In genomic region chr12:111595341-111595835, GRCh38 we compare ENCODE assay signal across 8 cellular contexts. TPM values are rescaled to one million over a fixed set of nuclear protein-coding genes. Genes with fewer than 3 reads are reported as not detected.
DNase-seq lines count a peak whose midpoint lies in the region; ATAC-seq and TF ChIP-seq lines count a peak whose summit lies in the region.
"Not testable (repeated sequence)": the region's sequence is repeated elsewhere in the genome, so short reads cannot be mapped to it uniquely, and the experiment has no call there.

No MANE protein-coding gene starts in this region.

- not testable (repeated sequence) for H3K9me2 ChIP-seq in HCT116 (ENCODE audit: insufficient read depth); PC-9 (ENCODE audit: insufficient read depth)

- H3K27me3 Mint-ChIP-seq in activated T-cell treated with anti-CD3 and anti-CD28 coated beads, Interleukin-2, amount 50 U/mL, for 72 hours (ENCODE audit: low read depth); MCF 10A (ENCODE audit: insufficient read depth, unreplicated experiment); neural progenitor cell (ENCODE audit: insufficient read depth, low read depth): not testable (repeated sequence)

- peak overlapping the region in 1 of 10 experiments; percentile 12; a peak in 1 of 20 replicates for H3K4me3 ChIP-seq in BLaER1 treated with 17β-estradiol and CSF1 and Interleukin-3, amounts not matched to agents 10 nM and 100 nM
- not testable (repeated sequence) for H3K4me3 ChIP-seq in HCT116 (replicated peaks in 1 of 2; ENCODE audit: low read depth in 1 of 2, low read length in 2 of 2); PC-9; neural progenitor cell
- H3K4me3 ChIP-seq in gastroesophageal sphincter (peak overlapping the region in 1 of 2 donors; percentile 1), thoracic aorta (peak overlapping the region; percentile 6)

- POLR2A ChIA-PET in HCT116 (lab: Charles Lee); PC-9 (lab: Charles Lee; ENCODE audit: unreplicated experiment): not testable (repeated sequence)
- POLR2A ChIA-PET in MCF 10A (lab: Yijun Ruan, JAX), result interaction anchor here (1.0 to 2.6 kb wide), 4 partner anchors 9 to 246 kb away, joined by 4 to 18 read pairs (median 5); partner anchors contain the start of genes ACAD10, BRAP and MAPKAPK5

- not testable (repeated sequence) for ATAC-seq in HCT116; activated T-cell treated with anti-CD3 and anti-CD28 coated beads, Interleukin-2, amount 50 U/mL, for 72 hours (replicated peaks in 1 of 2); gastroesophageal sphincter; thoracic aorta (ENCODE audit: insufficient number of reproducible peaks, low FRiP score, low read depth)

- H3K27me3 ChIP-seq in BLaER1 treated with 17β-estradiol and CSF1 and Interleukin-3, amounts not matched to agents 10 nM and 100 nM; HCT116 (ENCODE audit: insufficient read depth, low read length); PC-9 (ENCODE audit: insufficient read depth, low read depth); gastroesophageal sphincter; neural progenitor cell; thoracic aorta (replicated peaks; ENCODE audit: insufficient read depth): not testable (repeated sequence)

- peaks cover 72 to 82% (median 76%) of the 10 kb centered on the region in 11 experiments for H4K20me1 ChIP-seq in BLaER1 treated with 17β-estradiol and CSF1 and Interleukin-3, amounts not matched to agents 10 nM and 100 nM
- H4K20me1 ChIP-seq in HCT116 (ENCODE audit: insufficient read depth) (peaks cover 28% of the 10 kb centered on the region; the same call in 1 of the 2 replicates), PC-9 (ENCODE audit: insufficient read depth) (peaks cover 74% of the 10 kb centered on the region), neural progenitor cell (ENCODE audit: low read depth) (peaks cover 79% of the 10 kb centered on the region)

- H3F3A ChIP-seq in PC-9 (ENCODE audit: insufficient read depth, low read depth), result peaks cover 16% of the 10 kb centered on the region
- H3F3A ChIP-seq in neural progenitor cell (ENCODE audit: low read depth), result peaks cover 29% of the 10 kb centered on the region

- not testable (repeated sequence) for TF ChIP-seq RAD21 in HCT116 (IDR thresholded peaks at IDR 0.05; ENCODE audit: low read depth)

- H3K4me3 Mint-ChIP-seq in activated T-cell treated with anti-CD3 and anti-CD28 coated beads, Interleukin-2, amount 50 U/mL, for 72 hours, result peak overlapping the region; percentile 6 to 44
- H3K4me3 Mint-ChIP-seq in MCF 10A (ENCODE audit: unreplicated experiment) (peak overlapping the region; percentile 84), neural progenitor cell (peak overlapping the region; percentile 99)

- TF ChIP-seq POLR2A in HCT116 (IDR thresholded peaks at IDR 0.05; ENCODE audit: borderline replicate concordance, extremely low read depth, insufficient read depth, insufficient read length); gastroesophageal sphincter (IDR thresholded peaks at IDR 0.05): not testable (repeated sequence)

- H3K36me3 Mint-ChIP-seq in activated T-cell treated with anti-CD3 and anti-CD28 coated beads, Interleukin-2, amount 50 U/mL, for 72 hours (ENCODE audit: insufficient read depth in 2 of 2); neural progenitor cell: not testable (repeated sequence)
- H3K36me3 Mint-ChIP-seq in MCF 10A (ENCODE audit: insufficient read depth, unreplicated experiment), result peaks cover 11% of the 10 kb centered on the region

- TF ChIP-seq CTCF in HCT116 (IDR thresholded peaks at IDR 0.05 in 2 of 3, conservative IDR thresholded peaks at IDR 0.05 in 1 of 3; ENCODE audit: borderline replicate concordance in 1 of 3, insufficient read depth in 1 of 3, low read depth in 2 of 3, low read length in 2 of 3); PC-9 (conservative IDR thresholded peaks at IDR 0.05); MCF 10A (IDR thresholded peaks at IDR 0.05; ENCODE audit: unreplicated experiment); gastroesophageal sphincter (IDR thresholded peaks at IDR 0.05); neural progenitor cell (IDR thresholded peaks at IDR 0.05); thoracic aorta (IDR thresholded peaks at IDR 0.05): not testable (repeated sequence)

- not testable (repeated sequence) for H3K27ac ChIP-seq in BLaER1 treated with 17β-estradiol and CSF1 and Interleukin-3, amounts not matched to agents 10 nM and 100 nM; HCT116 (ENCODE audit: low read depth, low read length); PC-9; neural progenitor cell
- peak overlapping the region in 3 of 4 donors; percentile 35 to 97 (median 96) for H3K27ac ChIP-seq in gastroesophageal sphincter
- H3K27ac ChIP-seq in thoracic aorta, result peak overlapping the region in 1 of 2 donors; percentile 94

- H3K9ac ChIP-seq in BLaER1 treated with 17β-estradiol and CSF1 and Interleukin-3, amounts not matched to agents 10 nM and 100 nM, result peak overlapping the region in 7 of 11 experiments; percentile 15 to 99 (median 99); a peak in 7 of 22 replicates
- not testable (repeated sequence) for H3K9ac ChIP-seq in HCT116 (ENCODE audit: low read length); neural progenitor cell

- intact Hi-C loops in HCT116 (cut with micrococcal nuclease); MCF 10A (cut with micrococcal nuclease): not testable (repeated sequence)
- intact Hi-C loops in PC-9 (cut with micrococcal nuclease; ENCODE audit: unreplicated experiment), result loop anchor here (10.0 kb wide), 1 partner anchor 61 kb away; no protein-coding TSS in a partner anchor

- RAD21 ChIA-PET in HCT116 (lab: Charles Lee; ENCODE audit: low non-redundant PET in 1 of 2, low total read pairs in 2 of 2, uncharacterized antibody in 2 of 2, unreplicated experiment in 2 of 2), result not testable (repeated sequence)

- peaks cover 43% of the 10 kb centered on the region for H3K4me1 Mint-ChIP-seq in activated T-cell treated with anti-CD3 and anti-CD28 coated beads, Interleukin-2, amount 50 U/mL, for 72 hours (ENCODE audit: low read depth)
- H3K4me1 Mint-ChIP-seq in MCF 10A (ENCODE audit: insufficient read depth, unreplicated experiment) (peaks cover 20% of the 10 kb centered on the region), neural progenitor cell (peaks cover 30% of the 10 kb centered on the region)

- H2AFZ ChIP-seq in HCT116 (ENCODE audit: low read depth, low read length, poor library complexity, severe bottlenecking); PC-9; neural progenitor cell (replicated peaks): not testable (repeated sequence)

- H3K4me1 ChIP-seq in BLaER1 treated with 17β-estradiol and CSF1 and Interleukin-3, amounts not matched to agents 10 nM and 100 nM, result peaks cover 25 to 45% (median 33%) of the 10 kb centered on the region in 10 experiments
- peaks cover 15 to 33% of the 10 kb centered on the region in 2 experiments for H3K4me1 ChIP-seq in HCT116 (ENCODE audit: control insufficient read depth in 1 of 2, insufficient read depth in 2 of 2, low read length in 2 of 2)
- H3K4me1 ChIP-seq in PC-9 (replicated peaks; ENCODE audit: insufficient read depth), result peaks cover 35% of the 10 kb centered on the region
- H3K4me1 ChIP-seq in gastroesophageal sphincter, result peaks cover 0 to 77% (median 21%) of the 10 kb centered on the region in 3 donors
- peaks cover 18% of the 10 kb centered on the region for H3K4me1 ChIP-seq in neural progenitor cell
- peaks cover 15 to 49% of the 10 kb centered on the region in 2 donors for H3K4me1 ChIP-seq in thoracic aorta (ENCODE audit: control insufficient read depth in 1 of 2, low read depth in 2 of 2)

- TF ChIP-seq EP300 in gastroesophageal sphincter (IDR thresholded peaks at IDR 0.05), result not testable (repeated sequence)

- peaks cover 0 to 13% (median 6%) of the 10 kb centered on the region in 11 experiments; a peak in 8 of 22 replicates for H3K36me3 ChIP-seq in BLaER1 treated with 17β-estradiol and CSF1 and Interleukin-3, amounts not matched to agents 10 nM and 100 nM
- H3K36me3 ChIP-seq in HCT116 (ENCODE audit: control insufficient read depth in 1 of 2, insufficient read depth in 2 of 2, low read length in 2 of 2); PC-9 (ENCODE audit: low read depth); gastroesophageal sphincter; neural progenitor cell; thoracic aorta: not testable (repeated sequence)

- peaks cover 80% of the 10 kb centered on the region for H3K79me2 ChIP-seq in HCT116 (ENCODE audit: insufficient read depth, low read length)
- H3K79me2 ChIP-seq in PC-9 (ENCODE audit: low read depth), result peaks cover 81% of the 10 kb centered on the region
- peaks cover 89% of the 10 kb centered on the region for H3K79me2 ChIP-seq in neural progenitor cell (ENCODE audit: low read depth)

- H3K4me2 ChIP-seq in BLaER1 treated with 17β-estradiol and CSF1 and Interleukin-3, amounts not matched to agents 10 nM and 100 nM, result peak overlapping the region; percentile 81 to 98 (median 91)
- peak overlapping the region; percentile 88; the same call in 1 of the 2 replicates for H3K4me2 ChIP-seq in HCT116 (ENCODE audit: low read length)
- peak overlapping the region; percentile 94 for H3K4me2 ChIP-seq in PC-9
- H3K4me2 ChIP-seq in neural progenitor cell, result not testable (repeated sequence)

- H3K9me3 Mint-ChIP-seq in activated T-cell treated with anti-CD3 and anti-CD28 coated beads, Interleukin-2, amount 50 U/mL, for 72 hours; MCF 10A (ENCODE audit: unreplicated experiment); neural progenitor cell: not testable (repeated sequence)

- DNase-seq in HCT116 (ENCODE audit: low read depth, low spot score); PC-9; activated T-cell treated with anti-CD3 and anti-CD28 coated beads, Interleukin-2, amount 50 U/mL, for 72 hours; MCF 10A (ENCODE audit: unreplicated experiment); neural progenitor cell (ENCODE audit: low spot score); thoracic aorta (ENCODE audit: low spot score): not testable (repeated sequence)

- CTCF ChIA-PET in HCT116 (lab: Charles Lee), result not testable (repeated sequence)
- CTCF ChIA-PET in PC-9 (lab: Charles Lee), result interaction anchor here (0.6 kb wide), 1 partner anchor 72 kb away, joined by 5 read pairs; no protein-coding TSS in a partner anchor
- CTCF ChIA-PET in MCF 10A (lab: Yijun Ruan, JAX), result interaction anchor here (0.6 kb wide), 1 partner anchor 66 kb away, joined by 3 read pairs; no protein-coding TSS in a partner anchor

- 40 to 70% methylated on average over 6 to 13 of the region's 15 CpGs for WGBS in gastroesophageal sphincter (ENCODE audit: low coverage in 1 of 2), 2 donors

- not testable (repeated sequence) for H3K27ac Mint-ChIP-seq in activated T-cell treated with anti-CD3 and anti-CD28 coated beads, Interleukin-2, amount 50 U/mL, for 72 hours; neural progenitor cell
- peak overlapping the region; percentile 61 for H3K27ac Mint-ChIP-seq in MCF 10A (ENCODE audit: low read depth, unreplicated experiment)

- not testable (repeated sequence) for H3K9me3 ChIP-seq in BLaER1 treated with 17β-estradiol and CSF1 and Interleukin-3, amounts not matched to agents 10 nM and 100 nM (replicated peaks in 1 of 11); HCT116 (ENCODE audit: control insufficient read depth in 1 of 2, insufficient read depth in 1 of 2, low read depth in 1 of 2, low read length in 2 of 2); PC-9 (ENCODE audit: insufficient read depth, low read depth); gastroesophageal sphincter; neural progenitor cell (ENCODE audit: low read depth); thoracic aorta

- BruUV-seq in HCT116 (replicated peaks; lab: Mats Ljungman, UMichigan); PC-9 (replicated peaks; lab: Mats Ljungman, UMichigan); MCF 10A (replicated peaks; lab: Mats Ljungman, UMichigan): not testable (repeated sequence)

RNA-seq across cellular contexts. Expression of gene ATXN2, which starts 3.7 kb away (rescaled TPM):
- 72.7 TPM for total RNA-seq in HCT116 (2021; ENCODE audit: unreplicated experiment)
- 52.5 and 60.7 TPM in 2 replicates for polyA plus RNA-seq in HCT116 (2012)
- 80.6 and 108 TPM in 2 replicates for total RNA-seq in PC-9 (2021)
- 10 to 100 TPM; 45.4 to 47.9 TPM for total RNA-seq in activated T-cell treated with anti-CD3 and anti-CD28 coated beads, Interleukin-2, amount 50 U/mL, for 72 hours
- total RNA-seq in MCF 10A (2022), result 70.6 and 81.2 TPM in 2 replicates
- 10 to 100 TPM; 40.9 to 93.4 (median 50.1) TPM for total RNA-seq in gastroesophageal sphincter
- 24.0 and 34.2 TPM in 2 replicates for total RNA-seq in neural progenitor cell (ENCODE audit: low replicate concordance)
- total RNA-seq in thoracic aorta, result 100 to 1,000 TPM in 1 of 2 donors, 10 to 100 TPM in 1; 81.0 to 109 TPM

Comparison
In these comparisons a context has a peak if more than half of its experiments do, and no peak if none do; other contexts are left out.
1. H3K4me3 Mint-ChIP-seq: peak in every context shown above with its lines; median percentile 99 in neural progenitor cell; 84 in MCF 10A; 25 in activated T-cell treated with anti-CD3 and anti-CD28 coated beads, Interleukin-2, amount 50 U/mL, for 72 hours.